ENCODE assay signal across 9 cellular contexts in genomic region chr12:108846320-108846719, GRCh38. TPM values are rescaled to one million over a fixed set of nuclear protein-coding genes. Genes with fewer than 3 reads are reported as not detected.
DNase-seq lines count a peak whose midpoint lies in the region; ATAC-seq lines count a peak whose summit lies in the region.
"Had no signal": no experiment of that assay in that cellular context is flagged by ENCODE, and none has a peak within 500 bp of the region (broad histone marks: within the 10 kb centered on the region; RNA-seq: fewer than 3 reads in every experiment).

No MANE protein-coding gene starts in this region.

- ATAC-seq in right cardiac atrium, result peak; percentile 54 to 73
- no peak for ATAC-seq in stimulated activated effector memory CD8-positive, alpha-beta T cell treated with anti-CD3 and anti-CD28 coated beads, Interleukin-12 subunit alpha, Interleukin-12 subunit beta, amount 100 ng/mL, for 72 hours
- no peak for ATAC-seq in natural killer cell treated with Interleukin-12 subunit alpha and Interleukin-12 subunit beta and Interleukin-15 and Interleukin-18, amount 100 ng/mL, for 72 hours

- no peaks in the 10 kb centered on the region for H3K9me3 ChIP-seq in MG63
- H3K9me3 ChIP-seq in adipocyte (ENCODE audit: control insufficient read depth, low read length), result no peaks in the 10 kb centered on the region
- no peaks in the 10 kb centered on the region for H3K9me3 ChIP-seq in right cardiac atrium (ENCODE audit: control insufficient read depth, low read length)

- peaks cover 38% of the 10 kb centered on the region for H3K4me1 Mint-ChIP-seq in stimulated activated effector memory CD8-positive, alpha-beta T cell treated with anti-CD3 and anti-CD28 coated beads, Interleukin-12 subunit alpha, Interleukin-12 subunit beta, amount 100 ng/mL, for 72 hours
- H3K4me1 Mint-ChIP-seq in natural killer cell treated with Interleukin-12 subunit alpha and Interleukin-12 subunit beta and Interleukin-15 and Interleukin-18, amount 100 ng/mL, for 72 hours (ENCODE audit: low read depth in 2 of 2), result peaks cover 18 to 38% of the 10 kb centered on the region in 2 donors

- H3K4me1 ChIP-seq in adipocyte (ENCODE audit: control insufficient read depth, insufficient read depth, low read length) (peaks cover 36% of the 10 kb centered on the region), right cardiac atrium (ENCODE audit: control insufficient read depth, insufficient read depth, low read length) (peaks cover 12% of the 10 kb centered on the region)

- peak overlapping the region; percentile 64 for H3K27ac Mint-ChIP-seq in stimulated activated effector memory CD8-positive, alpha-beta T cell treated with anti-CD3 and anti-CD28 coated beads, Interleukin-12 subunit alpha, Interleukin-12 subunit beta, amount 100 ng/mL, for 72 hours
- peak overlapping the region in 1 of 2 donors; percentile 56 for H3K27ac Mint-ChIP-seq in natural killer cell treated with Interleukin-12 subunit alpha and Interleukin-12 subunit beta and Interleukin-15 and Interleukin-18, amount 100 ng/mL, for 72 hours
- H3K27ac Mint-ChIP-seq: stimulated activated naive CD8-positive, alpha-beta T cell treated with anti-CD3 and anti-CD28 coated beads, Interleukin-15, Interleukin-2, amounts not matched to agents 100 ng/mL and 50 ng/mL, for 24 hours had no signal

- peaks cover 81% of the 10 kb centered on the region for H3K36me3 ChIP-seq in MG63
- peaks cover 57% of the 10 kb centered on the region for H3K36me3 ChIP-seq in adipocyte (ENCODE audit: control insufficient read depth, insufficient read depth, low read length, severe bottlenecking)

- H3K27me3 ChIP-seq in MG63, result no peaks in the 10 kb centered on the region
- no peaks in the 10 kb centered on the region for H3K27me3 ChIP-seq in adipocyte (replicated peaks; ENCODE audit: control insufficient read depth, insufficient read depth, low read length)
- H3K27me3 ChIP-seq in right cardiac atrium (ENCODE audit: control insufficient read depth, insufficient read depth), result no peaks in the 10 kb centered on the region

- H3K9ac ChIP-seq in adipocyte (ENCODE audit: low read length), result peak overlapping the region; percentile 17

- no peaks in the 10 kb centered on the region for H3K9me3 Mint-ChIP-seq in stimulated activated effector memory CD8-positive, alpha-beta T cell treated with anti-CD3 and anti-CD28 coated beads, Interleukin-12 subunit alpha, Interleukin-12 subunit beta, amount 100 ng/mL, for 72 hours
- H3K9me3 Mint-ChIP-seq in natural killer cell treated with Interleukin-12 subunit alpha and Interleukin-12 subunit beta and Interleukin-15 and Interleukin-18, amount 100 ng/mL, for 72 hours, result no peaks in the 10 kb centered on the region
- H3K9me3 Mint-ChIP-seq: stimulated activated naive CD8-positive, alpha-beta T cell treated with anti-CD3 and anti-CD28 coated beads, Interleukin-15, Interleukin-2, amounts not matched to agents 100 ng/mL and 50 ng/mL, for 24 hours had no signal

- H3K4me3 Mint-ChIP-seq in stimulated activated effector memory CD8-positive, alpha-beta T cell treated with anti-CD3 and anti-CD28 coated beads, Interleukin-12 subunit alpha, Interleukin-12 subunit beta, amount 100 ng/mL, for 72 hours, result no peak overlapping the region
- H3K4me3 Mint-ChIP-seq in natural killer cell treated with Interleukin-12 subunit alpha and Interleukin-12 subunit beta and Interleukin-15 and Interleukin-18, amount 100 ng/mL, for 72 hours, result no peak overlapping the region
- H3K4me3 Mint-ChIP-seq: stimulated activated naive CD8-positive, alpha-beta T cell treated with anti-CD3 and anti-CD28 coated beads, Interleukin-15, Interleukin-2, amounts not matched to agents 100 ng/mL and 50 ng/mL, for 24 hours had no signal

- WGBS in right cardiac atrium, result 26% methylated on average over 6 of the region's 6 CpGs

- H3K36me3 Mint-ChIP-seq in stimulated activated effector memory CD8-positive, alpha-beta T cell treated with anti-CD3 and anti-CD28 coated beads, Interleukin-12 subunit alpha, Interleukin-12 subunit beta, amount 100 ng/mL, for 72 hours, result peaks cover 91% of the 10 kb centered on the region
- H3K36me3 Mint-ChIP-seq in natural killer cell treated with Interleukin-12 subunit alpha and Interleukin-12 subunit beta and Interleukin-15 and Interleukin-18, amount 100 ng/mL, for 72 hours, result peaks cover 13% of the 10 kb centered on the region

- H3K4me3 ChIP-seq in MG63, result no peak overlapping the region
- no peak overlapping the region for H3K4me3 ChIP-seq in adipocyte (ENCODE audit: low read length)
- H3K4me3 ChIP-seq in right cardiac atrium (ENCODE audit: low read length), result no peak overlapping the region

- H3K27me3 Mint-ChIP-seq in natural killer cell treated with Interleukin-12 subunit alpha and Interleukin-12 subunit beta and Interleukin-15 and Interleukin-18, amount 100 ng/mL, for 72 hours, result no peaks in the 10 kb centered on the region
- H3K27me3 Mint-ChIP-seq: stimulated activated naive CD8-positive, alpha-beta T cell treated with anti-CD3 and anti-CD28 coated beads, Interleukin-15, Interleukin-2, amounts not matched to agents 100 ng/mL and 50 ng/mL, for 24 hours had no signal

- H3K27ac ChIP-seq in right cardiac atrium (ENCODE audit: low read length), result peak overlapping the region; percentile 7

- DNase-seq in MG63, result peak; percentile 92
- DNase-seq in adipocyte (ENCODE audit: low read depth), result no peak
- peak in 2 of 3 donors; percentile 78 to 81 for DNase-seq in right cardiac atrium
- DNase-seq in stimulated activated effector memory CD8-positive, alpha-beta T cell treated with anti-CD3 and anti-CD28 coated beads, Interleukin-12 subunit alpha, Interleukin-12 subunit beta, amount 100 ng/mL, for 72 hours (ENCODE audit: low spot score in 2 of 2), result no peak
- DNase-seq in natural killer cell treated with Interleukin-12 subunit alpha and Interleukin-12 subunit beta and Interleukin-15 and Interleukin-18, amount 100 ng/mL, for 72 hours (ENCODE audit: low spot score), result no peak
- no peak for DNase-seq in NCI-H2107 (lab: John Stamatoyannopoulos, UW)
- DNase-seq in stimulated activated CD4-positive, alpha-beta T cell treated with anti-CD3 and anti-CD28 coated beads, Interleukin-2, amount 100 ng/mL, for 24 hours, result no peak
- DNase-seq: central memory CD4-positive, alpha-beta T cell had no signal

- intact Hi-C loops in right cardiac atrium (cut with DNase I), result no loop called here

RNA-seq across cellular contexts. Expression of gene SSH1, which starts 11.1 kb away (rescaled TPM):
- 7.0 and 8.7 TPM in 2 replicates for total RNA-seq in MG63 (2014; rRNA removed; shearing (Covaris generic); ENCODE audit: low replicate concordance)
- total RNA-seq in right cardiac atrium, result 10 to 100 TPM; 39.2 to 46.6 (median 41.5) TPM
- polyA plus RNA-seq in right cardiac atrium, result 11.6 TPM
- total RNA-seq in natural killer cell treated with Interleukin-12 subunit alpha and Interleukin-12 subunit beta and Interleukin-15 and Interleukin-18, amount 100 ng/mL, for 72 hours, result 10 to 100 TPM; 40.5 to 73.9 TPM

RNA-seq across cellular contexts. Expression of gene DAO, which starts 33.6 kb away (rescaled TPM):
- total RNA-seq in MG63 (2014; rRNA removed; shearing (Covaris generic); ENCODE audit: low replicate concordance), result not detected in 2 replicates
- total RNA-seq in right cardiac atrium, result not detected
- not detected for polyA plus RNA-seq in right cardiac atrium
- total RNA-seq in natural killer cell treated with Interleukin-12 subunit alpha and Interleukin-12 subunit beta and Interleukin-15 and Interleukin-18, amount 100 ng/mL, for 72 hours, result not detected

Comparison
In these comparisons a context has a peak if more than half of its experiments do, and no peak if none do; other contexts are left out.
1. DNase-seq: peak in MG63 (single experiment) and right cardiac atrium (2 of 3); none in adipocyte (single experiment), stimulated activated effector memory CD8-positive, alpha-beta T cell treated with anti-CD3 and anti-CD28 coated beads, Interleukin-12 subunit alpha, Interleukin-12 subunit beta, amount 100 ng/mL, for 72 hours (0 of 2), natural killer cell treated with Interleukin-12 subunit alpha and Interleukin-12 subunit beta and Interleukin-15 and Interleukin-18, amount 100 ng/mL, for 72 hours (single experiment), NCI-H2107 (single experiment) and stimulated activated CD4-positive, alpha-beta T cell treated with anti-CD3 and anti-CD28 coated beads, Interleukin-2, amount 100 ng/mL, for 24 hours (0 of 2).
2. ATAC-seq: peak in right cardiac atrium (2 of 2); none in stimulated activated effector memory CD8-positive, alpha-beta T cell treated with anti-CD3 and anti-CD28 coated beads, Interleukin-12 subunit alpha, Interleukin-12 subunit beta, amount 100 ng/mL, for 72 hours (single experiment) and natural killer cell treated with Interleukin-12 subunit alpha and Interleukin-12 subunit beta and Interleukin-15 and Interleukin-18, amount 100 ng/mL, for 72 hours (0 of 2).